In the genomic region with DNA sequence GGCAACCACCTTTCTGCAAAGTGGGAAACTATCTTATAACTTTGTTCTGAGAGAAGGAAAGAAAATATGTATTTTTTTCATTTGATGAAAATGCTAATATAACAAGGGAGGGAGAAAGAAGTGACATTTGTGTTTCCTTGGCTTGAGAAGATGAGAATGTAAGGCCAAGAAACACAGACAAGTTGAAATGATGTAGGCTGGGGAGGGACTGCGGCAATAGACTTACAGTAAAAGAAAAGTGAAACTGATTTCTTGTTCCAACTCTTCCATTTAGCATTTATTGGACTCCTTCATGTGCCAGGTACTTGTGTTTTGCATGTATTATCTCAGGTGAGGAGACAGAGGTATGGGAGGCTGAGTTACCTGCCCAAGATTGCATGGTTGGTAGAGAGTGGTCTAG, we compare ENCODE assay signal across 1 cellular context.
TF ChIP-seq lines count a peak whose summit lies in the region.

No MANE protein-coding gene starts in this region.

TF ChIP-seq in H1, 55 proteins besides CTCF, POLR2A, EP300 and RAD21 (continued from another document):
- TF ChIP-seq ZNF274 (IDR thresholded peaks at IDR 0.05; ENCODE audit: borderline replicate concordance, extremely low read depth, low read length): no peak
- TF ChIP-seq TAF1 (IDR thresholded peaks at IDR 0.05; ENCODE audit: low read depth, low read length): no peak
TF ChIP-seq in H1: peak in this region for 0.
